1 cellular context compared by ENCODE assay signal in the genomic region with DNA sequence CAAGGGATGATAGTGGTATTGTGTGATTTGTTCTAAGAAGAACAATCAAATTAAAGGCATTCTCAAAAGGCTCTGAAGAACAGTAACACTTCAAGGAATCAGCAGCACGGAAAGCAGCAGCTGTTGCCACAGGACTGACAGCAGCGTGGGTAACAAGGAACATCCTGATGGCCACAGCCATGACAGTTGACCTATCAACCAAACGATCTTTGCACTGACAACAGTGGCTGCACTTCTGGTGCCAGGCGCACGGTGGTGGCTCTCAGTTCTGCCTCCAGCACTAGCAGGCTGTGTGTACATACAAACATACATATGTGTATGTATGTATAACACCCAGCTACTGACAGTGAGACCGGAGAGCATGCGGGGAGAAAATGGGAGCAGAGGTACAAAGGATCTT.
TF ChIP-seq lines count a peak whose summit lies in the region.

No MANE protein-coding gene starts in this region.

TF ChIP-seq in HepG2, 621 proteins besides CTCF, POLR2A, EP300 and RAD21 (continued from another document):
- TF ChIP-seq CAMTA2 (CRISPR knock-in tag; IDR thresholded peaks at IDR 0.05; ENCODE audit: borderline replicate concordance) (no peak), ZNF280D (CRISPR knock-in tag; IDR thresholded peaks at IDR 0.05) (no peak), ZFP41 (CRISPR knock-in tag; IDR thresholded peaks at IDR 0.05; ENCODE audit: borderline replicate concordance) (no peak), SP140L (CRISPR knock-in tag; IDR thresholded peaks at IDR 0.05; ENCODE audit: borderline replicate concordance) (no peak), KDM2A (CRISPR knock-in tag; IDR thresholded peaks at IDR 0.05; ENCODE audit: borderline replicate concordance, low read depth) (peak; percentile 45; the same call in 1 of the 2 replicates), ZBTB3 (CRISPR knock-in tag; IDR thresholded peaks at IDR 0.05; ENCODE audit: borderline replicate concordance, low read depth) (no peak), ZNF678 (CRISPR knock-in tag; IDR thresholded peaks at IDR 0.05) (no peak), ZNF432 (CRISPR knock-in tag; IDR thresholded peaks at IDR 0.05; ENCODE audit: borderline replicate concordance) (no peak), MIXL1 (CRISPR knock-in tag; IDR thresholded peaks at IDR 0.05) (no peak), DMAP1 (CRISPR knock-in tag; IDR thresholded peaks at IDR 0.05) (no peak; the same call in 1 of the 2 replicates), ZNF652 (CRISPR knock-in tag; IDR thresholded peaks at IDR 0.05; ENCODE audit: borderline replicate concordance, low read depth) (no peak), IKZF1 (IDR thresholded peaks at IDR 0.05) (no peak)
- TF ChIP-seq, protein P1, sequence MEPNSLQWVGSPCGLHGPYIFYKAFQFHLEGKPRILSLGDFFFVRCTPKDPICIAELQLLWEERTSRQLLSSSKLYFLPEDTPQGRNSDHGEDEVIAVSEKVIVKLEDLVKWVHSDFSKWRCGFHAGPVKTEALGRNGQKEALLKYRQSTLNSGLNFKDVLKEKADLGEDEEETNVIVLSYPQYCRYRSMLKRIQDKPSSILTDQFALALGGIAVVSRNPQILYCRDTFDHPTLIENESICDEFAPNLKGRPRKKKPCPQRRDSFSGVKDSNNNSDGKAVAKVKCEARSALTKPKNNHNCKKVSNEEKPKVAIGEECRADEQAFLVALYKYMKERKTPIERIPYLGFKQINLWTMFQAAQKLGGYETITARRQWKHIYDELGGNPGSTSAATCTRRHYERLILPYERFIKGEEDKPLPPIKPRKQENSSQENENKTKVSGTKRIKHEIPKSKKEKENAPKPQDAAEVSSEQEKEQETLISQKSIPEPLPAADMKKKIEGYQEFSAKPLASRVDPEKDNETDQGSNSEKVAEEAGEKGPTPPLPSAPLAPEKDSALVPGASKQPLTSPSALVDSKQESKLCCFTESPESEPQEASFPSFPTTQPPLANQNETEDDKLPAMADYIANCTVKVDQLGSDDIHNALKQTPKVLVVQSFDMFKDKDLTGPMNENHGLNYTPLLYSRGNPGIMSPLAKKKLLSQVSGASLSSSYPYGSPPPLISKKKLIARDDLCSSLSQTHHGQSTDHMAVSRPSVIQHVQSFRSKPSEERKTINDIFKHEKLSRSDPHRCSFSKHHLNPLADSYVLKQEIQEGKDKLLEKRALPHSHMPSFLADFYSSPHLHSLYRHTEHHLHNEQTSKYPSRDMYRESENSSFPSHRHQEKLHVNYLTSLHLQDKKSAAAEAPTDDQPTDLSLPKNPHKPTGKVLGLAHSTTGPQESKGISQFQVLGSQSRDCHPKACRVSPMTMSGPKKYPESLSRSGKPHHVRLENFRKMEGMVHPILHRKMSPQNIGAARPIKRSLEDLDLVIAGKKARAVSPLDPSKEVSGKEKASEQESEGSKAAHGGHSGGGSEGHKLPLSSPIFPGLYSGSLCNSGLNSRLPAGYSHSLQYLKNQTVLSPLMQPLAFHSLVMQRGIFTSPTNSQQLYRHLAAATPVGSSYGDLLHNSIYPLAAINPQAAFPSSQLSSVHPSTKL (CRISPR knock-in tag; IDR thresholded peaks at IDR 0.05) = peak; percentile 55; the same call in 1 of the 2 replicates
